Comparison of ENCODE assay signal across 1 cellular context in the genomic region with DNA sequence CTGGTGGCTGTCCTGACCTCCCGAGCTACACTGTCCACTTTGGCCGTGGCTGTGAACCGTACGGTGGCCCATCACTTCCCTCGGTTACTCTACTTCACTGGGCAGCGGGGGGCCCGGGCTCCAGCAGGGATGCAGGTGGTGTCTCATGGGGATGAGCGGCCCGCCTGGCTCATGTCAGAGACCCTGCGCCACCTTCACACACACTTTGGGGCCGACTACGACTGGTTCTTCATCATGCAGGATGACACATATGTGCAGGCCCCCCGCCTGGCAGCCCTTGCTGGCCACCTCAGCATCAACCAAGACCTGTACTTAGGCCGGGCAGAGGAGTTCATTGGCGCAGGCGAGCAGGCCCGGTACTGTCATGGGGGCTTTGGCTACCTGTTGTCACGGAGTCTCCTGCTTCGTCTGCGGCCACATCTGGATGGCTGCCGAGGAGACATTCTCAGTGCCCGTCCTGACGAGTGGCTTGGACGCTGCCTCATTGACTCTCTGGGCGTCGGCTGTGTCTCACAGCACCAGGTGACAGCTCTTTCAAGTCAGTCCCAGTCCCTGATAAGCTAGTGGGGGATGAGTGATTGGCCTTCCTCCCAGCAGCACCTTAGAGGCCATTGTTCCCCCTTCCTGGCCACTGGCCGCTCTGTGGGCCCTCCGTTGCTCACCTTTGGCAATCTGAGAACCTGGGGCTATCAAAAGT.
TF ChIP-seq lines count a peak whose summit lies in the region.

No MANE protein-coding gene starts in this region.

TF ChIP-seq in K562, 482 proteins besides CTCF, POLR2A, EP300 and RAD21:
- no peak for TF ChIP-seq ZNF699 (CRISPR knock-in tag; IDR thresholded peaks at IDR 0.05; ENCODE audit: insufficient replicate concordance)
- TF ChIP-seq TCF3 (CRISPR knock-in tag; IDR thresholded peaks at IDR 0.05): no peak
- no peak for TF ChIP-seq GABPB2 (CRISPR knock-in tag; conservative IDR thresholded peaks at IDR 0.05)
- TF ChIP-seq POLR2G (IDR thresholded peaks at IDR 0.05; ENCODE audit: low read depth, low read length): peak; percentile 44; the same call in 1 of the 2 replicates
- no peak for TF ChIP-seq SNRNP70 (optimal IDR thresholded peaks at IDR 0.05; ENCODE audit: low read depth, low read length)
- TF ChIP-seq MTA3 (IDR thresholded peaks at IDR 0.05; ENCODE audit: borderline replicate concordance): no peak
- no peak for TF ChIP-seq BACH1 (tag; IDR thresholded peaks at IDR 0.05)
- no peak for TF ChIP-seq MTA2 (IDR thresholded peaks at IDR 0.05; ENCODE audit: low read depth)
- no peak for TF ChIP-seq TCF7 (IDR thresholded peaks at IDR 0.05; ENCODE audit: borderline replicate concordance)
- TF ChIP-seq RBFOX2 (IDR thresholded peaks at IDR 0.05; ENCODE audit: low read depth, low read length): peak; percentile 56
- TF ChIP-seq ZFP36 (IDR thresholded peaks at IDR 0.05; ENCODE audit: low read depth, low read length, partially characterized antibody): no peak
